ENCODE assay signal across 2 cellular contexts in genomic region chr1:200401263-200401662, GRCh38.
TF ChIP-seq lines count a peak whose summit lies in the region.

No MANE protein-coding gene starts in this region.

TF ChIP-seq in A549, 52 proteins besides CTCF, POLR2A, EP300 and RAD21 (continued from another document):
- TF ChIP-seq ESRRA (IDR thresholded peaks at IDR 0.05; ENCODE audit: borderline replicate concordance, low read length) (no peak), FOSB (CRISPR knock-in tag; IDR thresholded peaks at IDR 0.05) (no peak), HOXA7 (CRISPR knock-in tag; IDR thresholded peaks at IDR 0.05) (no peak), E2F6 (IDR thresholded peaks at IDR 0.05; ENCODE audit: borderline replicate concordance, low read depth) (no peak), ZSCAN20 (CRISPR knock-in tag; IDR thresholded peaks at IDR 0.05) (no peak), ZNF302 (CRISPR knock-in tag; IDR thresholded peaks at IDR 0.05) (no peak), REST (IDR thresholded peaks at IDR 0.05) (no peak)
TF ChIP-seq in A549: peak in this region for 0.

TF ChIP-seq in IMR-90, 13 proteins besides CTCF, POLR2A, EP300 and RAD21:
- TF ChIP-seq ELK1 (IDR thresholded peaks at IDR 0.05; ENCODE audit: borderline replicate concordance, low read depth, low read length), result no peak
- no peak for TF ChIP-seq NFE2L2 (IDR thresholded peaks at IDR 0.05; ENCODE audit: low read depth, low read length)
- TF ChIP-seq MAZ (IDR thresholded peaks at IDR 0.05; ENCODE audit: borderline replicate concordance, low read depth, low read length), result no peak
- TF ChIP-seq USF2 (IDR thresholded peaks at IDR 0.05; ENCODE audit: low read depth, low read length), result no peak
- no peak for TF ChIP-seq SMC3 (IDR thresholded peaks at IDR 0.05; ENCODE audit: low read depth, low read length)
- TF ChIP-seq RCOR1 (IDR thresholded peaks at IDR 0.05; ENCODE audit: insufficient replicate concordance, low read length), result no peak
- TF ChIP-seq MXI1 (IDR thresholded peaks at IDR 0.05; ENCODE audit: borderline replicate concordance, low read depth, low read length), result no peak
- TF ChIP-seq CHD1 (IDR thresholded peaks at IDR 0.05; ENCODE audit: low read depth, low read length), result no peak
- no peak for TF ChIP-seq BHLHE40 (IDR thresholded peaks at IDR 0.05; ENCODE audit: low read depth, low read length)
- no peak for TF ChIP-seq MAFK (IDR thresholded peaks at IDR 0.05; ENCODE audit: low read depth, low read length)
- no peak for TF ChIP-seq FOS (IDR thresholded peaks at IDR 0.05; ENCODE audit: low read depth, low read length)
- no peak for TF ChIP-seq RFX5 (IDR thresholded peaks at IDR 0.05; ENCODE audit: low read depth, low read length)
- TF ChIP-seq CEBPB (IDR thresholded peaks at IDR 0.05; ENCODE audit: low read depth, low read length), result no peak
